In genomic region chr18:8726963-8727730, GRCh38 we compare ENCODE assay signal across 20 cellular contexts. TPM values are rescaled to one million over a fixed set of nuclear protein-coding genes. Genes with fewer than 3 reads are reported as not detected.
DNase-seq lines count a peak whose midpoint lies in the region; ATAC-seq and TF ChIP-seq lines count a peak whose summit lies in the region.
"Had no signal": no experiment of that assay in that cellular context is flagged by ENCODE, and none has a peak within 500 bp of the region (broad histone marks: within the 10 kb centered on the region; RNA-seq: fewer than 3 reads in every experiment).

No MANE protein-coding gene starts in this region.

- H3K4me3 Mint-ChIP-seq in chondrocyte (ENCODE audit: unreplicated experiment) = no peak overlapping the region
- H3K4me3 Mint-ChIP-seq: CD8-positive, alpha-beta T cell had no signal

- intact Hi-C loops in IMR-90 (cut with micrococcal nuclease) (no loop called here), thyroid gland (cut with DNase I) (no loop called here)

- no CpG with 5 or more reads among the region's 4 CpGs for WGBS in IMR-90 (ENCODE audit: extremely low coverage in 2 of 2, insufficient read length in 1 of 2), 2 experiments
- 95 to 97% methylated on average over 4 of the region's 4 CpGs for WGBS in thyroid gland, 2 donors

- peaks cover 12% of the 10 kb centered on the region for H3K36me3 Mint-ChIP-seq in chondrocyte (ENCODE audit: low read depth)
- H3K36me3 Mint-ChIP-seq: CD8-positive, alpha-beta T cell had no signal

- peak overlapping the region; percentile 38 for H3K4me2 ChIP-seq in IMR-90 (ENCODE audit: low read depth, low read length)

- H3K27me3 ChIP-seq in ACC112 (ENCODE audit: insufficient read depth, low read length) (no peaks in the 10 kb centered on the region), IMR-90 (ENCODE audit: control insufficient read depth, insufficient read depth, low read length) (no peaks in the 10 kb centered on the region), thyroid gland (no peaks in the 10 kb centered on the region)
- H3K27me3 ChIP-seq: BLaER1 treated with 17β-estradiol and CSF1 and Interleukin-3, amounts not matched to agents 10 nM and 100 nM had no signal

- H3K4me1 Mint-ChIP-seq in chondrocyte (ENCODE audit: low read depth) = peaks cover 31% of the 10 kb centered on the region

- no peak overlapping the region for H2BK20ac ChIP-seq in IMR-90 (ENCODE audit: low read depth, low read length)

- H3K27ac ChIP-seq in ACC112 (ENCODE audit: low read depth, low read length) = 0 out of 2 replicates have a peak overlapping the region, but pooled peaks have one; percentile 4
- no peak overlapping the region for H3K27ac ChIP-seq in IMR-90 (ENCODE audit: insufficient read depth, low read length)
- H3K27ac ChIP-seq in thyroid gland = no peak overlapping the region
- H3K27ac ChIP-seq in substantia nigra (ENCODE audit: low read depth, low read length, poor library complexity, severe bottlenecking) = no peak overlapping the region
- H3K27ac ChIP-seq: BLaER1 treated with 17β-estradiol and CSF1 and Interleukin-3, amounts not matched to agents 10 nM and 100 nM; SK-N-MC had no signal

- H3K9me3 ChIP-seq in IMR-90 (ENCODE audit: control insufficient read depth, insufficient read depth, low read length) (no peaks in the 10 kb centered on the region), thyroid gland (no peaks in the 10 kb centered on the region)

- dilution Hi-C loops in IMR-90 (cut with HindIII; ENCODE audit: low sequenced_read_pairs, unreplicated experiment) = no loop called here

- H3K4me1 ChIP-seq in ACC112 (ENCODE audit: control insufficient read depth, insufficient read depth, low read length, unreplicated experiment) = peaks cover 12% of the 10 kb centered on the region
- H3K4me1 ChIP-seq in IMR-90 (ENCODE audit: control insufficient read depth, insufficient read depth, low read length) = peaks cover 7% of the 10 kb centered on the region
- no peaks in the 10 kb centered on the region for H3K4me1 ChIP-seq in thyroid gland

- peak overlapping the region; percentile 17 for H2BK5ac ChIP-seq in IMR-90 (ENCODE audit: low read depth, low read length, poor library complexity, severe bottlenecking)

- H3K18ac ChIP-seq in IMR-90 (ENCODE audit: low read depth, low read length) = no peak overlapping the region

- CTCF ChIA-PET in IMR-90 (lab: Yijun Ruan, JAX) = no interaction called here

- H3K36me3 ChIP-seq in ACC112 (ENCODE audit: insufficient read depth, low read length) (peaks cover 6% of the 10 kb centered on the region; the same call in 1 of the 2 replicates), IMR-90 (ENCODE audit: control insufficient read depth, insufficient read depth, low read length) (peaks cover 23% of the 10 kb centered on the region), thyroid gland (no peaks in the 10 kb centered on the region)

- no peak overlapping the region for H3K23ac ChIP-seq in IMR-90 (ENCODE audit: low read depth, low read length)

- H3K27me3 Mint-ChIP-seq in chondrocyte (ENCODE audit: low read depth) = no peaks in the 10 kb centered on the region

- TF ChIP-seq CTCF in IMR-90 (conservative IDR thresholded peaks at IDR 0.05; ENCODE audit: low read depth, low read length) (no peak), chondrocyte (IDR thresholded peaks at IDR 0.05) (no peak), thyroid gland (IDR thresholded peaks at IDR 0.05) (no peak)

- ATAC-seq in IMR-90 (ENCODE audit: low read depth) = no peak
- ATAC-seq: CD8-positive, alpha-beta T cell had no signal

- no peak overlapping the region for H4K5ac ChIP-seq in IMR-90 (ENCODE audit: low read depth, low read length)

- H2BK15ac ChIP-seq in IMR-90 (ENCODE audit: low read depth, low read length) = no peak overlapping the region

- POLR2A ChIA-PET in IMR-90 (lab: Charles Lee; ENCODE audit: unreplicated experiment) = interaction anchor here (0.6 to 0.8 kb wide), 2 partner anchors 18 to 455 kb away, joined by 3 to 4 read pairs; no protein-coding TSS in a partner anchor

- H3K9me3 Mint-ChIP-seq in chondrocyte (ENCODE audit: low read depth) = peaks cover 2% of the 10 kb centered on the region
- H3K9me3 Mint-ChIP-seq: CD8-positive, alpha-beta T cell had no signal

- H4K20me1 ChIP-seq in IMR-90 (ENCODE audit: insufficient read depth, low read length) = peaks cover 25% of the 10 kb centered on the region; the same call in 1 of the 2 replicates
- H4K20me1 ChIP-seq: BLaER1 treated with 17β-estradiol and CSF1 and Interleukin-3, amounts not matched to agents 10 nM and 100 nM had no signal

- in situ Hi-C loops in IMR-90 (cut with MboI; ENCODE audit: low sequenced_read_pairs) = no loop called here
- in situ Hi-C loops in G401 (cut with HindIII; ENCODE audit: low sequenced_read_pairs) = no loop called here

- H3K4me3 ChIP-seq in ACC112 (ENCODE audit: low read depth, low read length) (no peak overlapping the region; the same call in 1 of the 2 replicates), IMR-90 (ENCODE audit: insufficient read depth, low read depth, low read length) (no peak overlapping the region), thyroid gland (replicated peaks in 1 of 3) (no peak overlapping the region)
- H3K4me3 ChIP-seq: BLaER1 treated with 17β-estradiol and CSF1 and Interleukin-3, amounts not matched to agents 10 nM and 100 nM; SK-N-MC had no signal

- H3K9ac ChIP-seq in IMR-90 (ENCODE audit: low read depth, low read length) = no peak overlapping the region
- H3K9ac ChIP-seq: BLaER1 treated with 17β-estradiol and CSF1 and Interleukin-3, amounts not matched to agents 10 nM and 100 nM had no signal

- peaks cover 10% of the 10 kb centered on the region for H3K79me2 ChIP-seq in ACC112 (ENCODE audit: control insufficient read depth, insufficient read depth, low read length, unreplicated experiment)

- no peak overlapping the region for H3K14ac ChIP-seq in IMR-90 (replicated peaks; ENCODE audit: low read depth, low read length)

- no peak overlapping the region for H2BK120ac ChIP-seq in IMR-90 (ENCODE audit: low read depth, low read length)

- H3K4ac ChIP-seq in IMR-90 (ENCODE audit: low read depth, low read length) = no peak overlapping the region

- TF ChIP-seq POLR2A in IMR-90 (IDR thresholded peaks at IDR 0.05; ENCODE audit: low read depth, low read length) (no peak), thyroid gland (IDR thresholded peaks at IDR 0.05) (no peak)

- no peak overlapping the region for H4K8ac ChIP-seq in IMR-90 (ENCODE audit: low read depth in 2 of 2, low read length in 2 of 2)

- TF ChIP-seq RAD21 in IMR-90 (IDR thresholded peaks at IDR 0.05; ENCODE audit: low read length) = no peak

- H3K27ac Mint-ChIP-seq in chondrocyte (ENCODE audit: unreplicated experiment) = peak overlapping the region; percentile 87
- H3K27ac Mint-ChIP-seq: CD8-positive, alpha-beta T cell had no signal

- no peak overlapping the region for H2AK9ac ChIP-seq in IMR-90 (replicated peaks; ENCODE audit: low read depth, low read length, poor library complexity)

- H3K79me1 ChIP-seq in IMR-90 (ENCODE audit: low read depth in 1 of 2, low read length in 2 of 2) = peaks cover 31 to 65% of the 10 kb centered on the region in 2 experiments

- DNase-seq in IMR-90 = no peak
- peak; percentile 65 for DNase-seq in OCI-M1 (lab: John Stamatoyannopoulos, UW)
- no peak for DNase-seq in chondrocyte (ENCODE audit: low spot score)
- DNase-seq in NCI-H446 (lab: John Stamatoyannopoulos, UW) = no peak
- no peak for DNase-seq in thyroid gland
- DNase-seq in substantia nigra (lab: John Stamatoyannopoulos, UW) = no peak
- no peak for DNase-seq in G401 (ENCODE audit: low spot score)
- DNase-seq: CD8-positive, alpha-beta T cell; DMS53; H7; MV-4-11; NCI-H1417; NCI-H187; NCI-H2107; NCI-H226; NCI-H524 treated with DMSO at 0.1 percent for 48 hours; SHP77 had no signal

- H2AFZ ChIP-seq in ACC112 (ENCODE audit: low read length, unreplicated experiment) (no peak overlapping the region), IMR-90 (replicated peaks; ENCODE audit: low read length, poor library complexity) (no peak overlapping the region)

- H3K9me1 ChIP-seq in IMR-90 (ENCODE audit: insufficient read depth, low read length) = peaks cover 10% of the 10 kb centered on the region

- H2AK5ac ChIP-seq in IMR-90 (ENCODE audit: low read depth, low read length) = no peak overlapping the region

- BruUV-seq in IMR-90 (replicated peaks; lab: Mats Ljungman, UMichigan) = no TSS peak

- H4K91ac ChIP-seq in IMR-90 (ENCODE audit: insufficient read depth, low read depth, low read length) = no peak overlapping the region

- no peak overlapping the region for H3K56ac ChIP-seq in IMR-90 (ENCODE audit: extremely low read depth, insufficient read depth, low read length)

TF ChIP-seq in IMR-90, 13 proteins besides CTCF, POLR2A, EP300 and RAD21:
- TF ChIP-seq SMC3 (IDR thresholded peaks at IDR 0.05; ENCODE audit: low read depth, low read length) (no peak), RFX5 (IDR thresholded peaks at IDR 0.05; ENCODE audit: low read depth, low read length) (no peak), RCOR1 (IDR thresholded peaks at IDR 0.05; ENCODE audit: insufficient replicate concordance, low read length) (no peak)

RNA-seq across cellular contexts. Expression of gene MTCL1, which starts 21.8 kb away (rescaled TPM):
- 29.0 and 38.6 TPM in 2 replicates for total RNA-seq in IMR-90 (2012; rRNA removed)
- polyA plus RNA-seq in IMR-90 (2012; rRNA removed) = 44.7 and 45.3 TPM in 2 replicates
- polyA plus RNA-seq in IMR-90 (2012; cell fraction: cytosol; rRNA removed) = 26.0 and 32.1 TPM in 2 replicates
- 165 and 175 TPM in 2 replicates for polyA plus RNA-seq in IMR-90 (2012; cell fraction: nucleus; rRNA removed; ENCODE audit: low replicate concordance)
- total RNA-seq in chondrocyte = 43.9 to 54.4 TPM (median 50.8 TPM) in 3 replicates
- 1 to 10 TPM; 2.0 to 3.2 (median 2.5) TPM for total RNA-seq in thyroid gland
- 0.43 and 2.2 TPM in 2 replicates for total RNA-seq in G401 (2014; rRNA removed; shearing (Covaris generic))
